1 cellular context compared by ENCODE assay signal in the genomic region with DNA sequence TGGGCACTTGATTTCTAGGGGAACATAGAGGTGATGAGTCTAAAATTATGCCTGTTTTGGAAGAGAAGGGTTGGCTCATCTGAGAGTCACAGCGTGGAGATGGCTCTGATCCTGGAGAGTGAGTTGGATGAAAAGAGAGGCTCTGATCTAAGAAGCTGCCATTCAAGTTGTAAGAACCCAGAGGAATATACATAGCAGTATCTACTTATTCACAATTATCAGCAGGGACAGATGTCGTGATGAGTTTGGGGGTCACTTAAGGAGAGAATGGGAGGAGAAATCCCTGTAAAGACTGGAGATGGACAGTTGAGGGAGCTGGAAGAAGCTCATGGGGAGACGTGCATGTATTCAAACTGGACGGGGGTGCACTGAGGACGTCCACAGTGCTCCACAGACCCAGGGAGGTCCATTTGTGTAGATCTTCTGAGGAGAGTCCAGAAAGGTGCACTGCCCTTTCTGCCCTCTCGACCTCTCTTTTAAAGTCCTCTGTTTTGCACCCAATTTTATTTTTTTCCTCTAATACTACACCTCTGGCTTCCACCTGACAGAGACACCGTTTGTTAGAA.
TF ChIP-seq lines count a peak whose summit lies in the region.

No MANE protein-coding gene starts in this region.

TF ChIP-seq in K562, 482 proteins besides CTCF, POLR2A, EP300 and RAD21:
- TF ChIP-seq, protein P1, sequence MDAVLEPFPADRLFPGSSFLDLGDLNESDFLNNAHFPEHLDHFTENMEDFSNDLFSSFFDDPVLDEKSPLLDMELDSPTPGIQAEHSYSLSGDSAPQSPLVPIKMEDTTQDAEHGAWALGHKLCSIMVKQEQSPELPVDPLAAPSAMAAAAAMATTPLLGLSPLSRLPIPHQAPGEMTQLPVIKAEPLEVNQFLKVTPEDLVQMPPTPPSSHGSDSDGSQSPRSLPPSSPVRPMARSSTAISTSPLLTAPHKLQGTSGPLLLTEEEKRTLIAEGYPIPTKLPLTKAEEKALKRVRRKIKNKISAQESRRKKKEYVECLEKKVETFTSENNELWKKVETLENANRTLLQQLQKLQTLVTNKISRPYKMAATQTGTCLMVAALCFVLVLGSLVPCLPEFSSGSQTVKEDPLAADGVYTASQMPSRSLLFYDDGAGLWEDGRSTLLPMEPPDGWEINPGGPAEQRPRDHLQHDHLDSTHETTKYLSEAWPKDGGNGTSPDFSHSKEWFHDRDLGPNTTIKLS (IDR thresholded peaks at IDR 0.05; ENCODE audit: borderline replicate concordance, low read depth) = no peak
- 0 out of 2 replicates have a peak, but pooled peaks have one; percentile 45 for TF ChIP-seq THRA (IDR thresholded peaks at IDR 0.05)
- TF ChIP-seq ARID1B (IDR thresholded peaks at IDR 0.05) = peak; percentile 54
- TF ChIP-seq TAL1 (IDR thresholded peaks at IDR 0.05) = peak; percentile 38
- TF ChIP-seq, protein P2, sequence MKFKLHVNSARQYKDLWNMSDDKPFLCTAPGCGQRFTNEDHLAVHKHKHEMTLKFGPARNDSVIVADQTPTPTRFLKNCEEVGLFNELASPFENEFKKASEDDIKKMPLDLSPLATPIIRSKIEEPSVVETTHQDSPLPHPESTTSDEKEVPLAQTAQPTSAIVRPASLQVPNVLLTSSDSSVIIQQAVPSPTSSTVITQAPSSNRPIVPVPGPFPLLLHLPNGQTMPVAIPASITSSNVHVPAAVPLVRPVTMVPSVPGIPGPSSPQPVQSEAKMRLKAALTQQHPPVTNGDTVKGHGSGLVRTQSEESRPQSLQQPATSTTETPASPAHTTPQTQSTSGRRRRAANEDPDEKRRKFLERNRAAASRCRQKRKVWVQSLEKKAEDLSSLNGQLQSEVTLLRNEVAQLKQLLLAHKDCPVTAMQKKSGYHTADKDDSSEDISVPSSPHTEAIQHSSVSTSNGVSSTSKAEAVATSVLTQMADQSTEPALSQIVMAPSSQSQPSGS (CRISPR knock-in tag; IDR thresholded peaks at IDR 0.05) = no peak
- no peak for TF ChIP-seq RBFOX2 (IDR thresholded peaks at IDR 0.05; ENCODE audit: low read depth, low read length)
- peak; percentile 61; the same call in 1 of the 2 replicates for TF ChIP-seq PKNOX1 (IDR thresholded peaks at IDR 0.05)
- TF ChIP-seq TCF3 (CRISPR knock-in tag; IDR thresholded peaks at IDR 0.05) = 0 out of 2 replicates have a peak, but pooled peaks have one; percentile 35
- peak; percentile 37; the same call in 1 of the 2 replicates for TF ChIP-seq CBFA2T3 (IDR thresholded peaks at IDR 0.05)
- TF ChIP-seq, protein P3, sequence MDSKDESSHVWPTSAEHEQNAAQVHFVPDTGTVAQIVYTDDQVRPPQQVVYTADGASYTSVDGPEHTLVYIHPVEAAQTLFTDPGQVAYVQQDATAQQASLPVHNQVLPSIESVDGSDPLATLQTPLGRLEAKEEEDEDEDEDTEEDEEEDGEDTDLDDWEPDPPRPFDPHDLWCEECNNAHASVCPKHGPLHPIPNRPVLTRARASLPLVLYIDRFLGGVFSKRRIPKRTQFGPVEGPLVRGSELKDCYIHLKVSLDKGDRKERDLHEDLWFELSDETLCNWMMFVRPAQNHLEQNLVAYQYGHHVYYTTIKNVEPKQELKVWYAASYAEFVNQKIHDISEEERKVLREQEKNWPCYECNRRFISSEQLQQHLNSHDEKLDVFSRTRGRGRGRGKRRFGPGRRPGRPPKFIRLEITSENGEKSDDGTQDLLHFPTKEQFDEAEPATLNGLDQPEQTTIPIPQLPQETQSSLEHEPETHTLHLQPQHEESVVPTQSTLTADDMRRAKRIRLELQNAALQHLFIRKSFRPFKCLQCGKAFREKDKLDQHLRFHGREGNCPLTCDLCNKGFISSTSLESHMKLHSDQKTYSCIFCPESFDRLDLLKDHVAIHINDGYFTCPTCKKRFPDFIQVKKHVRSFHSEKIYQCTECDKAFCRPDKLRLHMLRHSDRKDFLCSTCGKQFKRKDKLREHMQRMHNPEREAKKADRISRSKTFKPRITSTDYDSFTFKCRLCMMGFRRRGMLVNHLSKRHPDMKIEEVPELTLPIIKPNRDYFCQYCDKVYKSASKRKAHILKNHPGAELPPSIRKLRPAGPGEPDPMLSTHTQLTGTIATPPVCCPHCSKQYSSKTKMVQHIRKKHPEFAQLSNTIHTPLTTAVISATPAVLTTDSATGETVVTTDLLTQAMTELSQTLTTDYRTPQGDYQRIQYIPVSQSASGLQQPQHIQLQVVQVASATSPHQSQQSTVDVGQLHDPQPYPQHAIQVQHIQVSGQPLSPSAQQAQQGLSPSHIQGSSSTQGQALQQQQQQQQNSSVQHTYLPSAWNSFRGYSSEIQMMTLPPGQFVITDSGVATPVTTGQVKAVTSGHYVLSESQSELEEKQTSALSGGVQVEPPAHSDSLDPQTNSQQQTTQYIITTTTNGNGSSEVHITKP (IDR thresholded peaks at IDR 0.05; ENCODE audit: partially characterized antibody) = peak; percentile 73
- TF ChIP-seq CXXC5 (CRISPR knock-in tag; IDR thresholded peaks at IDR 0.05) = 0 out of 2 replicates have a peak, but pooled peaks have one; percentile 18
- 0 out of 4 replicates have a peak, but pooled peaks of 1 of the 2 experiments have one; percentile 24 for TF ChIP-seq FOXK2 (conservative IDR thresholded peaks at IDR 0.05 in 1 of 2, IDR thresholded peaks at IDR 0.05 in 1 of 2; ENCODE audit: low read depth in 2 of 2)
- peak; percentile 35; the same call in 1 of the 2 replicates for TF ChIP-seq NCOR1 (IDR thresholded peaks at IDR 0.05)
- no peak for TF ChIP-seq PBX2 (CRISPR knock-in tag; IDR thresholded peaks at IDR 0.05; ENCODE audit: low read depth)
- TF ChIP-seq PBX2 (tag; conservative IDR thresholded peaks at IDR 0.05; ENCODE audit: low read depth) = peak; percentile 23; the same call in 1 of the 2 replicates
